8 cellular contexts compared by ENCODE assay signal in genomic region chr9:128279088-128280073, GRCh38. TPM values are rescaled to one million over a fixed set of nuclear protein-coding genes. Genes with fewer than 3 reads are reported as not detected.
DNase-seq lines count a peak whose midpoint lies in the region; ATAC-seq and TF ChIP-seq lines count a peak whose summit lies in the region.
"Not testable (repeated sequence)": the region's sequence is repeated elsewhere in the genome, so short reads cannot be mapped to it uniquely, and the experiment has no call there.

No MANE protein-coding gene starts in this region.

- H3K4me1 ChIP-seq in BLaER1 (peaks cover 52% of the 10 kb centered on the region), stomach (peaks cover 18 to 44% (median 31%) of the 10 kb centered on the region in 4 donors)
- H3K4me1 ChIP-seq in neuronal stem cell (ENCODE audit: control insufficient read depth in 2 of 2, insufficient read depth in 1 of 2, low read depth in 1 of 2, low read length in 2 of 2): not testable (repeated sequence)

- not testable (repeated sequence) for ATAC-seq in T-helper 17 cell

- H3K4me1 Mint-ChIP-seq in IgD-negative memory B cell (peaks cover 12 to 18% (median 14%) of the 10 kb centered on the region in 3 donors), T-helper 17 cell (peaks cover 20% of the 10 kb centered on the region), brain (peaks cover 33% of the 10 kb centered on the region)

- peak overlapping the region; percentile 57; the same call in 1 of the 2 replicates for H3K9ac ChIP-seq in BLaER1
- not testable (repeated sequence) for H3K9ac ChIP-seq in neuronal stem cell (ENCODE audit: low read depth, low read length, poor library complexity)

- not testable (repeated sequence) for H2BK15ac ChIP-seq in neuronal stem cell (ENCODE audit: low read length)

- not testable (repeated sequence) for H3K27me3 ChIP-seq in BLaER1; neuronal stem cell (ENCODE audit: control insufficient read depth in 3 of 3, insufficient read depth in 3 of 3, low read depth in 1 of 3, low read length in 3 of 3); stomach

- TF ChIP-seq POLR2A in stomach (IDR thresholded peaks at IDR 0.05): not testable (repeated sequence)

- H4K20me1 ChIP-seq in BLaER1: not testable (repeated sequence)

- H2BK12ac ChIP-seq in neuronal stem cell (ENCODE audit: low read length): not testable (repeated sequence)

- not testable (repeated sequence) for H2BK120ac ChIP-seq in neuronal stem cell (ENCODE audit: low read depth, low read length)

- not testable (repeated sequence) for H3K9me3 ChIP-seq in BLaER1; T-helper 17 cell (ENCODE audit: control insufficient read depth, low read length, poor library complexity, severe bottlenecking); neuronal stem cell (replicated peaks in 1 of 2; ENCODE audit: control insufficient read depth in 2 of 2, insufficient read depth in 1 of 2, low read depth in 1 of 2, low read length in 2 of 2); stomach

- not testable (repeated sequence) for H3K4ac ChIP-seq in neuronal stem cell (ENCODE audit: low read length)

- H3K4me2 ChIP-seq in BLaER1: peak overlapping the region; percentile 100
- H3K4me2 ChIP-seq in neuronal stem cell (ENCODE audit: insufficient read depth, low read length, poor library complexity, severe bottlenecking): not testable (repeated sequence)

- H4K91ac ChIP-seq in neuronal stem cell (ENCODE audit: low read depth, low read length, poor library complexity): not testable (repeated sequence)

- H3K14ac ChIP-seq in neuronal stem cell (ENCODE audit: low read length): not testable (repeated sequence)

- H3K18ac ChIP-seq in neuronal stem cell (ENCODE audit: low read length): not testable (repeated sequence)

- H3K79me1 ChIP-seq in neuronal stem cell (ENCODE audit: low read depth, low read length): not testable (repeated sequence)

- not testable (repeated sequence) for TF ChIP-seq CTCF in brain (conservative IDR thresholded peaks at IDR 0.05); fibroblast of the aortic adventitia (IDR thresholded peaks at IDR 0.05; ENCODE audit: insufficient read depth, low read length); stomach (IDR thresholded peaks at IDR 0.05)

- intact Hi-C loops in stomach (cut with DNase I; ENCODE audit: low total_unique reads): not testable (repeated sequence)

- WGBS in neuronal stem cell (ENCODE audit: extremely low coverage in 2 of 2, insufficient read length in 2 of 2, insufficient replicate concordance in 1 of 2), 2 donors: no CpG with 5 or more reads among the region's 22 CpGs
- WGBS in stomach, 5 donors: 53 to 70% (median 60%) methylated on average over 22 of the region's 22 CpGs

- not testable (repeated sequence) for H3K36me3 ChIP-seq in BLaER1; neuronal stem cell (replicated peaks in 1 of 2; ENCODE audit: control insufficient read depth in 2 of 2, insufficient read depth in 2 of 2, low read length in 2 of 2); stomach

- DNase-seq in T-helper 17 cell; neuronal stem cell (ENCODE audit: low spot score): not testable (repeated sequence)
- DNase-seq in fibroblast of the aortic adventitia (ENCODE audit: low read depth) (peak; percentile 25), left kidney (ENCODE audit: low read depth, low spot score) (peak; percentile 74), stomach (peak; percentile 29)

- 0 out of 2 replicates have a peak overlapping the region, but pooled peaks have one; percentile 5 for H3K4me3 ChIP-seq in BLaER1
- H3K4me3 ChIP-seq in fibroblast of the aortic adventitia (ENCODE audit: low read depth, low read length); neuronal stem cell (ENCODE audit: low read length in 2 of 2); stomach: not testable (repeated sequence)

- not testable (repeated sequence) for H2AK5ac ChIP-seq in neuronal stem cell (ENCODE audit: low read depth, low read length)

- not testable (repeated sequence) for H3K36me3 Mint-ChIP-seq in IgD-negative memory B cell; T-helper 17 cell (ENCODE audit: low read depth)
- H3K36me3 Mint-ChIP-seq in brain: peaks cover 19% of the 10 kb centered on the region

- H4K8ac ChIP-seq in neuronal stem cell (ENCODE audit: low read depth, low read length): peak overlapping the region; percentile 17

- not testable (repeated sequence) for H3K23ac ChIP-seq in neuronal stem cell (ENCODE audit: low read depth, low read length, poor library complexity)

- H2BK5ac ChIP-seq in neuronal stem cell (ENCODE audit: low read length): not testable (repeated sequence)

- peak overlapping the region in 3 of 4 donors; percentile 27 to 59 (median 58) for H3K4me3 Mint-ChIP-seq in IgD-negative memory B cell
- not testable (repeated sequence) for H3K4me3 Mint-ChIP-seq in T-helper 17 cell
- peak overlapping the region in 4 of 5 experiments; percentile 34 to 86 (median 43) for H3K4me3 Mint-ChIP-seq in brain

- H2AFZ ChIP-seq in neuronal stem cell (ENCODE audit: low read length): not testable (repeated sequence)

- H3K27me3 Mint-ChIP-seq in IgD-negative memory B cell, T-helper 17 cell, brain: not testable (repeated sequence)

- H3K27ac Mint-ChIP-seq in IgD-negative memory B cell (peak overlapping the region in 2 of 3 donors; percentile 11 to 54), T-helper 17 cell (peak overlapping the region; percentile 19), brain (peak overlapping the region in 3 of 5 experiments; percentile 21 to 79 (median 63))

- TF ChIP-seq EP300 in stomach (IDR thresholded peaks at IDR 0.05): not testable (repeated sequence)

- H3K27ac ChIP-seq in BLaER1 (peak overlapping the region; percentile 69), stomach (peak overlapping the region in 3 of 5 donors; percentile 20 to 46 (median 22))
- H3K27ac ChIP-seq in neuronal stem cell (replicated peaks; ENCODE audit: low read length): not testable (repeated sequence)

- H3K9me3 Mint-ChIP-seq in IgD-negative memory B cell, brain: not testable (repeated sequence)

RNA-seq across cellular contexts. Expression of gene SWI5, which starts 3.3 kb away (rescaled TPM):
- polyA plus RNA-seq in IgD-negative memory B cell: 25.4 TPM
- total RNA-seq in T-helper 17 cell: 10 to 100 TPM in 1 of 2 donors, 1 to 10 TPM in 1; 6.1 to 10.3 TPM
- polyA plus RNA-seq in brain (ENCODE audit: insufficient read depth, low read depth, low replicate concordance): 56.7 TPM
- total RNA-seq in fibroblast of the aortic adventitia (ENCODE audit: low replicate concordance): 21.5 and 35.2 TPM in 2 replicates
- 21.5 TPM for polyA plus RNA-seq in neuronal stem cell (2013, experiment 1 of 2)
- 21.5 TPM for polyA plus RNA-seq in neuronal stem cell (2013, experiment 2 of 2)
- total RNA-seq in stomach: 10 to 100 TPM in 2 of 5 donors, 1 to 10 TPM in 1, not detected in 2; 8.1 to 61.3 (median 13.0) TPM
- 10 to 100 TPM; 31.8 to 36.5 (median 34.1) TPM for polyA plus RNA-seq in stomach

RNA-seq across cellular contexts. Expression of gene GOLGA2, which starts 3.6 kb away (rescaled TPM):
- 10.3 TPM for polyA plus RNA-seq in IgD-negative memory B cell
- 10 to 100 TPM; 50.0 to 60.5 TPM for total RNA-seq in T-helper 17 cell
- polyA plus RNA-seq in brain (ENCODE audit: insufficient read depth, low read depth, low replicate concordance): 78.8 TPM
- total RNA-seq in fibroblast of the aortic adventitia (ENCODE audit: low replicate concordance): 63.5 and 108 TPM in 2 replicates
- 29.3 TPM for polyA plus RNA-seq in neuronal stem cell (2013, experiment 1 of 2)
- 30.6 TPM for polyA plus RNA-seq in neuronal stem cell (2013, experiment 2 of 2)
- 100 to 1,000 TPM in 2 of 5 donors, 10 to 100 TPM in 3; 48.4 to 204 (median 92.7) TPM for total RNA-seq in stomach
- polyA plus RNA-seq in stomach: 10 to 100 TPM; 54.3 to 62.3 (median 60.1) TPM

RNA-seq across cellular contexts. Expression of gene TRUB2, which starts 42.9 kb away (rescaled TPM):
- polyA plus RNA-seq in IgD-negative memory B cell (27.6 TPM), brain (ENCODE audit: insufficient read depth, low read depth, low replicate concordance) (51.8 TPM), stomach (10 to 100 TPM; 11.9 to 15.6 (median 15.3) TPM)
- total RNA-seq in T-helper 17 cell (1 to 10 TPM; 8.5 to 9.9 TPM), fibroblast of the aortic adventitia (ENCODE audit: low replicate concordance) (13.6 and 26.2 TPM in 2 replicates), stomach (10 to 100 TPM in 2 of 5 donors, 1 to 10 TPM in 3; 4.9 to 15.9 (median 7.6) TPM)
- 14.5 TPM for polyA plus RNA-seq in neuronal stem cell (2013, experiment 1 of 2)
- 14.5 TPM for polyA plus RNA-seq in neuronal stem cell (2013, experiment 2 of 2)

RNA-seq across cellular contexts. Expression of gene COQ4, which starts 43.3 kb away (rescaled TPM):
- polyA plus RNA-seq in IgD-negative memory B cell (36.4 TPM), brain (ENCODE audit: insufficient read depth, low read depth, low replicate concordance) (98.1 TPM), stomach (10 to 100 TPM; 56.8 to 92.4 (median 70.5) TPM)
- total RNA-seq in T-helper 17 cell (10 to 100 TPM; 35.8 to 36.7 TPM), fibroblast of the aortic adventitia (ENCODE audit: low replicate concordance) (13.5 and 34.9 TPM in 2 replicates), stomach (100 to 1,000 TPM in 1 of 5 donors, 10 to 100 TPM in 4; 10.5 to 156 (median 55.9) TPM)
- 39.1 TPM for polyA plus RNA-seq in neuronal stem cell (2013, experiment 1 of 2)
- polyA plus RNA-seq in neuronal stem cell (2013, experiment 2 of 2): 39.2 TPM
